ENCODE assay signal across 8 cellular contexts in the genomic region with DNA sequence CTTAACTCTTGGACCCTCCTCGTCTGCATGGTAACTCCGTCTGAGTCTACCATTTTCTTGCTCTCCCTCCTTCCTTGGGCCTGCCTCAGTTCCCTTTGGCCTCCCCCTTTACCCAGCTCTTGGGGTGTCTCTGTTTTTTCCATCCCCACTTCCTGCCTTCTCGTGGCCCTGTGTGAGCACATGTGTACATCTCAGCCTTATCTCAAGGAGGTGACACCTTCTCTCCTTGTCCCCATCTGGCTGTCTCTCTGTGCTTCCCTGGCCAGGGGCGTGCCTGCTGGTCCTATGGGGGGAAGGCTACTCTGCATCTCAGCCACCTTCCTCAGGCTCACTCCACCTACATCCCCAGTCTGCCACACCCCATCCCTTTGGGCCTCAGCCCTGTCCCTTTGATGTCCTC. TPM values are rescaled to one million over a fixed set of nuclear protein-coding genes. Genes with fewer than 3 reads are reported as not detected.
DNase-seq lines count a peak whose midpoint lies in the region; ATAC-seq and TF ChIP-seq lines count a peak whose summit lies in the region.

No MANE protein-coding gene starts in this region.

- peak overlapping the region; percentile 59 for H3K4me3 Mint-ChIP-seq in endodermal cell

- intact Hi-C loops in gastrocnemius medialis (cut with DNase I; ENCODE audit: low total_unique reads), result no loop called here

- H3K27ac ChIP-seq in SK-N-MC (peak overlapping the region; percentile 78; the same call in 1 of the 2 replicates), endodermal cell (ENCODE audit: low read depth, low read length) (peak overlapping the region; percentile 85), gastrocnemius medialis (peak overlapping the region; percentile 77 to 89 (median 88))

- H3K9me3 ChIP-seq in SK-N-MC (ENCODE audit: low read depth, low read length) (no peaks in the 10 kb centered on the region), endodermal cell (ENCODE audit: control insufficient read depth, low read length) (no peaks in the 10 kb centered on the region), gastrocnemius medialis (no peaks in the 10 kb centered on the region)

- H3K27me3 ChIP-seq in endodermal cell (ENCODE audit: control insufficient read depth, insufficient read depth, low read length, poor library complexity, severe bottlenecking) (no peaks in the 10 kb centered on the region), gastrocnemius medialis (no peaks in the 10 kb centered on the region)

- H3K9me3 Mint-ChIP-seq in endodermal cell, result no peaks in the 10 kb centered on the region

- H3K27ac Mint-ChIP-seq in endodermal cell, result peak overlapping the region; percentile 95

- TF ChIP-seq CTCF in GM13977 (IDR thresholded peaks at IDR 0.05; ENCODE audit: extremely low read depth, insufficient read depth, missing control alignments), result no peak
- no peak for TF ChIP-seq CTCF in endodermal cell (conservative IDR thresholded peaks at IDR 0.05)
- TF ChIP-seq CTCF in gastrocnemius medialis (IDR thresholded peaks at IDR 0.05 in 4 of 5, conservative IDR thresholded peaks at IDR 0.05 in 1 of 5), result no peak

- WGBS in endodermal cell (ENCODE audit: insufficient coverage in 1 of 2, insufficient read length in 1 of 2), 2 experiments, result 94 to 96% methylated on average over 2 to 4 of the region's 4 CpGs

- in situ Hi-C loops in GM13977 (cut with MboI; ENCODE audit: low pct_unique_long_range_greater_than_20kb, low sequenced_read_pairs, unreplicated experiment), result no loop called here
- in situ Hi-C loops in gastrocnemius medialis (cut with MboI; ENCODE audit: low sequenced_read_pairs in 4 of 4), result no loop called here

- H3K4me3 ChIP-seq in SK-N-MC (no peak overlapping the region), endodermal cell (ENCODE audit: low read length) (no peak overlapping the region), gastrocnemius medialis (peak overlapping the region in 1 of 4 donors; percentile 61)

- no peaks in the 10 kb centered on the region for H3K36me3 Mint-ChIP-seq in endodermal cell (ENCODE audit: low read depth)

- H3K9ac ChIP-seq in SK-N-MC (ENCODE audit: insufficient read length) (no peak overlapping the region), endodermal cell (ENCODE audit: extremely low read depth, low read length, poor library complexity, severe bottlenecking) (no peak overlapping the region)

- DNase-seq in GM13977 (ENCODE audit: low spot score) (peak; percentile 38), SK-N-MC (ENCODE audit: low read depth, low spot score) (no peak), endodermal cell (no peak), gastrocnemius medialis (no peak), DMS53 (lab: John Stamatoyannopoulos, UW) (no peak), middle frontal gyrus (ENCODE audit: extremely low spot score, low spot score) (no peak)

- H3K27me3 Mint-ChIP-seq in endodermal cell (ENCODE audit: insufficient read depth), result peaks cover 5% of the 10 kb centered on the region

- H3K4me1 ChIP-seq in endodermal cell (ENCODE audit: control insufficient read depth, insufficient read depth, low read length) (no peaks in the 10 kb centered on the region), gastrocnemius medialis (peaks cover 8 to 12% of the 10 kb centered on the region in 2 donors)

- ATAC-seq in gastrocnemius medialis (no peak), GM19455 (IDR thresholded peaks at IDR 0.05; ENCODE audit: unreplicated experiment) (no peak), GM18909 (IDR thresholded peaks at IDR 0.05; ENCODE audit: poor library complexity, unreplicated experiment) (no peak)

- no peak for TF ChIP-seq POLR2A in gastrocnemius medialis (IDR thresholded peaks at IDR 0.05)

- H3K4me1 Mint-ChIP-seq in endodermal cell, result peaks cover 4% of the 10 kb centered on the region

- H3K36me3 ChIP-seq in SK-N-MC (ENCODE audit: insufficient read depth, low read length) (no peaks in the 10 kb centered on the region), endodermal cell (ENCODE audit: control insufficient read depth, insufficient read depth, low read length) (no peaks in the 10 kb centered on the region), gastrocnemius medialis (no peaks in the 10 kb centered on the region)

RNA-seq across cellular contexts. Expression of a gene that starts 6.6 kb away (rescaled TPM):
- total RNA-seq in endodermal cell (1 to 10 TPM; 3.1 to 3.3 TPM), gastrocnemius medialis (1 to 10 TPM; 2.3 to 5.6 (median 3.2) TPM)
- polyA plus RNA-seq in endodermal cell (2013, experiment 1 of 2), result 3.8 TPM
- polyA plus RNA-seq in endodermal cell (2013, experiment 2 of 2), result 2.8 TPM

RNA-seq across cellular contexts. Expression of a gene that starts 9.1 kb away (rescaled TPM):
- total RNA-seq in endodermal cell (10 to 100 TPM; 64.7 to 67.6 TPM), gastrocnemius medialis (10 to 100 TPM; 16.4 to 24.5 (median 22.3) TPM)
- polyA plus RNA-seq in endodermal cell (2013, experiment 1 of 2), result 39.4 TPM
- 41.9 TPM for polyA plus RNA-seq in endodermal cell (2013, experiment 2 of 2)

RNA-seq across cellular contexts. Expression of a gene that starts 20.4 kb away (rescaled TPM):
- 10 to 100 TPM; 74.0 to 84.3 TPM for total RNA-seq in endodermal cell
- polyA plus RNA-seq in endodermal cell (2013, experiment 1 of 2), result 49.4 TPM
- 46.5 TPM for polyA plus RNA-seq in endodermal cell (2013, experiment 2 of 2)
- total RNA-seq in gastrocnemius medialis, result 1 to 10 TPM; 3.4 to 7.9 (median 4.8) TPM

RNA-seq across cellular contexts. Expression of a gene that starts 45.9 kb away (rescaled TPM):
- total RNA-seq in endodermal cell (10 to 100 TPM; 16.9 to 17.7 TPM), gastrocnemius medialis (10 to 100 TPM; 10.3 to 15.6 (median 12.5) TPM)
- polyA plus RNA-seq in endodermal cell (2013, experiment 1 of 2), result 9.2 TPM
- polyA plus RNA-seq in endodermal cell (2013, experiment 2 of 2), result 10.4 TPM

RNA-seq across cellular contexts. Expression of a gene that starts 54.6 kb away (rescaled TPM):
- total RNA-seq in endodermal cell, result 10 to 100 TPM; 23.8 to 25.0 TPM
- 21.0 TPM for polyA plus RNA-seq in endodermal cell (2013, experiment 1 of 2)
- 18.2 TPM for polyA plus RNA-seq in endodermal cell (2013, experiment 2 of 2)
- total RNA-seq in gastrocnemius medialis, result 10 to 100 TPM in 2 of 4 donors, 1 to 10 TPM in 2; 3.8 to 15.4 (median 9.8) TPM

Comparison
In these comparisons a context has a peak if more than half of its experiments do, and no peak if none do; other contexts are left out.
1. RNA of a gene that starts 20.4 kb away (total RNA-seq): 74.0 to 84.3 TPM in endodermal cell; 3.4 to 7.9 TPM in gastrocnemius medialis; every median in the first group is over 4 times any median in the second.
2. Peak in every context shown above with its lines, with median percentiles within 50 percentile points of each other: H3K27ac ChIP-seq.